2 cellular contexts compared by ENCODE assay signal in genomic region chr10:30883751-30884150, GRCh38.
TF ChIP-seq lines count a peak whose summit lies in the region.

No MANE protein-coding gene starts in this region.

TF ChIP-seq in IMR-90, 13 proteins besides CTCF, POLR2A, EP300 and RAD21 (continued from another document):
- no peak for TF ChIP-seq USF2 (IDR thresholded peaks at IDR 0.05; ENCODE audit: low read depth, low read length)
- TF ChIP-seq MAZ (IDR thresholded peaks at IDR 0.05; ENCODE audit: borderline replicate concordance, low read depth, low read length), result no peak
- TF ChIP-seq RCOR1 (IDR thresholded peaks at IDR 0.05; ENCODE audit: insufficient replicate concordance, low read length), result no peak
- no peak for TF ChIP-seq CEBPB (IDR thresholded peaks at IDR 0.05; ENCODE audit: low read depth, low read length)
- TF ChIP-seq NFE2L2 (IDR thresholded peaks at IDR 0.05; ENCODE audit: low read depth, low read length), result no peak
- TF ChIP-seq ELK1 (IDR thresholded peaks at IDR 0.05; ENCODE audit: borderline replicate concordance, low read depth, low read length), result no peak

TF ChIP-seq in GM12891, 5 proteins besides CTCF, POLR2A, EP300 and RAD21 (continued from another document):
- no peak for TF ChIP-seq TAF1 (IDR thresholded peaks at IDR 0.05; ENCODE audit: low read depth, low read length)
- no peak for TF ChIP-seq POU2F2 (IDR thresholded peaks at IDR 0.05; ENCODE audit: low read depth, low read length)
